In genomic region chr13:66424417-66424816, GRCh38 we compare ENCODE assay signal across 21 cellular contexts.
DNase-seq lines count a peak whose midpoint lies in the region; ATAC-seq and TF ChIP-seq lines count a peak whose summit lies in the region.
"Had no signal": no experiment of that assay in that cellular context is flagged by ENCODE, and none has a peak within 500 bp of the region (broad histone marks: within the 10 kb centered on the region; RNA-seq: fewer than 3 reads in every experiment).

No MANE protein-coding gene starts in this region.

- H3K4me3 Mint-ChIP-seq in progenitor cell of endocrine pancreas (ENCODE audit: low read depth), result no peak overlapping the region
- H3K4me3 Mint-ChIP-seq: activated CD4-positive, alpha-beta T cell treated with anti-CD3 and anti-CD28 coated beads, Interleukin-2, amount 10 ng/mL, durations not matched to agents 24 days and 14 days; activated naive CD8-positive, alpha-beta T cell treated with anti-CD3 and anti-CD28 coated beads, Interleukin-2, amount 10 ng/mL, durations not matched to agents 7 days and 5 days; CD4-positive, alpha-beta T cell; central memory CD8-positive, alpha-beta T cell; neural crest cell had no signal

- TF ChIP-seq CTCF in PC-3 (conservative IDR thresholded peaks at IDR 0.05; ENCODE audit: low read depth, low read length) (no peak), choroid plexus epithelial cell (conservative IDR thresholded peaks at IDR 0.05; ENCODE audit: low read depth, low read length) (no peak), progenitor cell of endocrine pancreas (IDR thresholded peaks at IDR 0.05; ENCODE audit: unreplicated experiment) (no peak)

- no peaks in the 10 kb centered on the region for H3K9me3 ChIP-seq in PC-3 (ENCODE audit: low read length)
- H3K9me3 ChIP-seq: testis had no signal

- no peak overlapping the region for H3K4me2 ChIP-seq in PC-3 (ENCODE audit: low read length)

- no peak overlapping the region for H3K9ac ChIP-seq in PC-3 (ENCODE audit: low read length)

- DNase-seq in AG08395 (ENCODE audit: low spot score) (peak; percentile 17), PC-3 (peak; percentile 22), choroid plexus epithelial cell (ENCODE audit: low read depth) (peak; percentile 82), kidney glomerular epithelial cell (lab: John Stamatoyannopoulos, UW) (peak; percentile 12), DMS53 treated with DMSO at 0.1 percent for 48 hours (lab: John Stamatoyannopoulos, UW; ENCODE audit: unreplicated experiment) (no peak), progenitor cell of endocrine pancreas (ENCODE audit: low spot score, unreplicated experiment) (no peak)
- DNase-seq in activated CD8-positive, alpha-beta memory T cell treated with anti-CD3 and anti-CD28 coated beads, Interleukin-2, amount 50 U/mL, for 48 hours, result no peak
- no peak for DNase-seq in activated CD4-positive, alpha-beta T cell treated with anti-CD3 and anti-CD28 coated beads for 1 hour
- DNase-seq: activated CD4-positive, alpha-beta T cell treated with anti-CD3 and anti-CD28 coated beads, Interleukin-2, amount 10 ng/mL, durations not matched to agents 24 days and 14 days; activated naive CD8-positive, alpha-beta T cell treated with anti-CD3 and anti-CD28 coated beads, Interleukin-2, amount 10 ng/mL, durations not matched to agents 7 days and 5 days; CD4-positive, alpha-beta T cell; DMS53; effector memory CD4-positive, alpha-beta T cell; left colon; NCI-H1092 treated with DMSO at 0.1 percent for 48 hours; NCI-H510A; SW 1271; testis had no signal

- H3K27me3 Mint-ChIP-seq in progenitor cell of endocrine pancreas, result no peaks in the 10 kb centered on the region
- H3K27me3 Mint-ChIP-seq: activated CD4-positive, alpha-beta T cell treated with anti-CD3 and anti-CD28 coated beads, Interleukin-2, amount 10 ng/mL, durations not matched to agents 24 days and 14 days; activated naive CD8-positive, alpha-beta T cell treated with anti-CD3 and anti-CD28 coated beads, Interleukin-2, amount 10 ng/mL, durations not matched to agents 7 days and 5 days; CD4-positive, alpha-beta T cell; central memory CD8-positive, alpha-beta T cell had no signal

- H3F3A ChIP-seq in PC-3 (ENCODE audit: low read length, unreplicated experiment), result no peaks in the 10 kb centered on the region

- peak; percentile 70 for ATAC-seq in PC-3
- ATAC-seq: left colon had no signal

- no peaks in the 10 kb centered on the region for H3K36me3 ChIP-seq in PC-3 (ENCODE audit: low read depth, low read length)

- H3K27ac Mint-ChIP-seq in progenitor cell of endocrine pancreas, result no peak overlapping the region
- H3K27ac Mint-ChIP-seq: activated CD4-positive, alpha-beta T cell treated with anti-CD3 and anti-CD28 coated beads, Interleukin-2, amount 10 ng/mL, durations not matched to agents 24 days and 14 days; activated naive CD8-positive, alpha-beta T cell treated with anti-CD3 and anti-CD28 coated beads, Interleukin-2, amount 10 ng/mL, durations not matched to agents 7 days and 5 days; activated T-helper 2 cell treated with anti-CD3 and anti-CD28 coated beads, Interferon-gamma antibody, Interleukin-2, Interleukin-4, amounts not matched to agents 10 μg/mL and 5 μg/mL and 100 μg/mL, durations not matched to agents 14 hours and 24 hours and 36 hours; CD4-positive, alpha-beta T cell had no signal

- no peak overlapping the region for H3K27ac ChIP-seq in PC-3 (ENCODE audit: low read length)
- H3K27ac ChIP-seq: testis had no signal

- H3K4me1 Mint-ChIP-seq in progenitor cell of endocrine pancreas (ENCODE audit: low read depth), result no peaks in the 10 kb centered on the region
- H3K4me1 Mint-ChIP-seq: activated CD4-positive, alpha-beta T cell treated with anti-CD3 and anti-CD28 coated beads, Interleukin-2, amount 10 ng/mL, durations not matched to agents 24 days and 14 days; activated naive CD8-positive, alpha-beta T cell treated with anti-CD3 and anti-CD28 coated beads, Interleukin-2, amount 10 ng/mL, durations not matched to agents 7 days and 5 days; central memory CD8-positive, alpha-beta T cell; neural crest cell had no signal

- BruUV-seq in PC-3 (replicated peaks; lab: Mats Ljungman, UMichigan), result no TSS peak

- H4K20me1 ChIP-seq in PC-3 (ENCODE audit: low read length), result no peaks in the 10 kb centered on the region

- POLR2A ChIA-PET in PC-3 (lab: Charles Lee; ENCODE audit: unreplicated experiment), result no interaction called here

- peaks cover 3% of the 10 kb centered on the region for H3K36me3 Mint-ChIP-seq in progenitor cell of endocrine pancreas (ENCODE audit: insufficient read depth)
- H3K36me3 Mint-ChIP-seq: activated naive CD8-positive, alpha-beta T cell treated with anti-CD3 and anti-CD28 coated beads, Interleukin-2, amount 10 ng/mL, durations not matched to agents 7 days and 5 days had no signal

- H3K79me2 ChIP-seq in PC-3 (ENCODE audit: low read length), result no peaks in the 10 kb centered on the region

- H3K4me3 ChIP-seq in PC-3 (ENCODE audit: low read length) (no peak overlapping the region), choroid plexus epithelial cell (ENCODE audit: low read depth, low read length) (no peak overlapping the region)
- H3K4me3 ChIP-seq: testis had no signal

- no peak overlapping the region for H2AFZ ChIP-seq in PC-3 (ENCODE audit: low read length)

- CTCF ChIA-PET in PC-3 (lab: Charles Lee), result no interaction called here

- peaks cover 19% of the 10 kb centered on the region for H3K9me3 Mint-ChIP-seq in progenitor cell of endocrine pancreas (ENCODE audit: low read depth)
- H3K9me3 Mint-ChIP-seq: activated CD4-positive, alpha-beta T cell treated with anti-CD3 and anti-CD28 coated beads, Interleukin-2, amount 10 ng/mL, durations not matched to agents 24 days and 14 days had no signal

- H3K9me2 ChIP-seq in PC-3 (replicated peaks; ENCODE audit: low read length), result no peaks in the 10 kb centered on the region

- 0 out of 2 replicates have a peak, but pooled peaks cover 5% of the 10 kb centered on the region for H3K4me1 ChIP-seq in PC-3 (ENCODE audit: insufficient read depth, low read length)
- H3K4me1 ChIP-seq: testis had no signal

- no peaks in the 10 kb centered on the region for H3K27me3 ChIP-seq in PC-3 (ENCODE audit: low read length)
- H3K27me3 ChIP-seq: testis had no signal

- intact Hi-C loops in PC-3 (cut with micrococcal nuclease), result no loop called here

Comparison
In these comparisons a context has a peak if more than half of its experiments do, and no peak if none do; other contexts are left out.
1. DNase-seq: peak in AG08395 (single experiment), PC-3 (single experiment), choroid plexus epithelial cell (single experiment) and kidney glomerular epithelial cell (single experiment); none in activated CD8-positive, alpha-beta memory T cell treated with anti-CD3 and anti-CD28 coated beads, Interleukin-2, amount 50 U/mL, for 48 hours (single experiment), activated CD4-positive, alpha-beta T cell treated with anti-CD3 and anti-CD28 coated beads for 1 hour (single experiment), DMS53 treated with DMSO at 0.1 percent for 48 hours (single experiment) and progenitor cell of endocrine pancreas (single experiment).